In genomic region chr18:48190994-48191393, GRCh38 we compare ENCODE assay signal across 15 cellular contexts.
"Had no signal": no experiment of that assay in that cellular context is flagged by ENCODE, and none has a peak within 500 bp of the region (broad histone marks: within the 10 kb centered on the region; RNA-seq: fewer than 3 reads in every experiment).

No MANE protein-coding gene starts in this region.

- DNase-seq: KBM-7, NCI-H1105 treated with DMSO at 0.1 percent for 48 hours, NCI-H1417 treated with DMSO at 0.1 percent for 48 hours, NCI-H1694 treated with DMSO at 0.1 percent for 48 hours, NCI-H1930, NCI-H2081, NCI-H2107, NCI-H226, NCI-H446, NCI-H524 treated with DMSO at 0.1 percent for 48 hours, NCI-H774, RPMI8226 had no signal

- H3K27ac ChIP-seq: HL-60, SJSA1, SK-N-MC had no signal

- H3K9me3 ChIP-seq: SJSA1 had no signal

- H3K4me1 ChIP-seq: SJSA1 had no signal

- H3K4me3 ChIP-seq: SJSA1, SK-N-MC had no signal

- H3K36me3 ChIP-seq: SJSA1 had no signal
